8 cellular contexts compared by ENCODE assay signal in genomic region chr15:31870336-31871158, GRCh38.
A peak's percentile ranks its signal among the peaks of the same experiment; 100 is the strongest.
DNase-seq lines count a peak whose midpoint lies in the region; ATAC-seq, FAIRE-seq and TF ChIP-seq lines count a peak whose summit lies in the region.

Gene OTUD7A (minus strand): TSS chr15:31870673.

- in situ Hi-C loops in GM13976 (cut with MboI; ENCODE audit: low sequenced_read_pairs, unreplicated experiment) = no loop called here

- DNase-seq in GM13976 (ENCODE audit: low spot score) = peak; percentile 91
- peak; percentile 17 for DNase-seq in NCI-H1436 treated with DMSO at 0.1 percent for 48 hours (lab: John Stamatoyannopoulos, UW)
- peak; percentile 67 to 90 (median 74) for DNase-seq in T-helper 2 cell
- DNase-seq in anterior cingulate cortex (lab: John Stamatoyannopoulos, UW) = peak in 56 of 58 donors; percentile 15 to 94 (median 87)
- peak; percentile 74 for DNase-seq in hepatic stellate cell (ENCODE audit: low spot score)
- peak; percentile 94 for DNase-seq in putamen (ENCODE audit: low spot score)
- DNase-seq in urothelium cell line (ENCODE audit: low spot score) = peak; percentile 90

- peak; percentile 97 for ATAC-seq in HG02798 (IDR thresholded peaks at IDR 0.05; ENCODE audit: poor library complexity, unreplicated experiment)

- TF ChIP-seq CTCF in GM13976 (IDR thresholded peaks at IDR 0.05; ENCODE audit: borderline replicate concordance, control extremely low read depth, extremely low read depth, insufficient read depth, missing control alignments) = no peak

- peak; percentile 84 for FAIRE-seq in urothelium cell line (lab: Jason Lieb, UNC)

Comparison
In these comparisons a context has a peak if more than half of its experiments do, and no peak if none do; other contexts are left out.
1. Peak in every context shown above with its lines: DNase-seq and ATAC-seq.
2. DNase-seq: peak in every context shown above with its lines; median percentile 94 in putamen; 91 in GM13976; 90 in urothelium cell line; 87 in anterior cingulate cortex; 74 in T-helper 2 cell; 74 in hepatic stellate cell; 17 in NCI-H1436 treated with DMSO at 0.1 percent for 48 hours.